Comparison of ENCODE assay signal across 11 cellular contexts in genomic region chr12:124387510-124387855, GRCh38.
DNase-seq lines count a peak whose midpoint lies in the region; ATAC-seq and TF ChIP-seq lines count a peak whose summit lies in the region.
"Had no signal": no experiment of that assay in that cellular context is flagged by ENCODE, and none has a peak within 500 bp of the region (broad histone marks: within the 10 kb centered on the region; RNA-seq: fewer than 3 reads in every experiment).

No MANE protein-coding gene starts in this region.

- intact Hi-C loops in breast epithelium (cut with DNase I; ENCODE audit: low total_unique reads): no loop called here

- peaks cover 22 to 33% (median 30%) of the 10 kb centered on the region in 3 donors for H3K4me1 Mint-ChIP-seq in T-cell

- H3K27ac ChIP-seq in HEK293 (ENCODE audit: extremely low read depth, low read depth, low read length): no peak overlapping the region
- H3K27ac ChIP-seq in breast epithelium: peak overlapping the region; percentile 88 to 95
- H3K27ac ChIP-seq in subcutaneous abdominal adipose tissue (ENCODE audit: low read depth, low read length): peak overlapping the region; percentile 52

- no peaks in the 10 kb centered on the region for H3K9me3 ChIP-seq in HEK293 (ENCODE audit: control insufficient read depth, insufficient read depth, low read depth, low read length)
- H3K9me3 ChIP-seq in breast epithelium: no peaks in the 10 kb centered on the region
- H3K9me3 ChIP-seq in subcutaneous abdominal adipose tissue (ENCODE audit: control insufficient read depth in 5 of 5, low read length in 5 of 5): no peaks in the 10 kb centered on the region

- peak overlapping the region in 1 of 3 donors; percentile 69 for H3K4me3 Mint-ChIP-seq in T-cell
- H3K4me3 Mint-ChIP-seq: activated CD4-positive, alpha-beta memory T cell treated with anti-CD3 and anti-CD28 coated beads, Interleukin-2, amount 10 ng/mL, durations not matched to agents 7 days and 5 days had no signal

- ATAC-seq in left lobe of liver (peak; percentile 57), GM18867 (IDR thresholded peaks at IDR 0.05; ENCODE audit: unreplicated experiment) (no peak), GM21786 (IDR thresholded peaks at IDR 0.05; ENCODE audit: unreplicated experiment) (no peak), T-cell (replicated peaks in 1 of 4) (no peak), GM21515 (IDR thresholded peaks at IDR 0.05; ENCODE audit: unreplicated experiment) (no peak)

- CTCF ChIA-PET in HEK293 (lab: Yijun Ruan, JAX) (no interaction called here), T-cell (lab: Charles Lee) (no interaction called here)

- TF ChIP-seq POLR2A in breast epithelium (IDR thresholded peaks at IDR 0.05): no peak

- DNase-seq in breast epithelium (ENCODE audit: low spot score in 2 of 2) (no peak), left lobe of liver (ENCODE audit: low spot score) (peak; percentile 86), T-cell (no peak)
- DNase-seq: activated CD4-positive, alpha-beta memory T cell treated with anti-CD3 and anti-CD28 coated beads, Interleukin-2, amount 10 ng/mL, durations not matched to agents 7 days and 5 days; stimulated activated CD4-positive, alpha-beta T cell treated with anti-CD3 and anti-CD28 coated beads, Interleukin-15, amount 100 ng/mL, for 24 hours had no signal

- no peak overlapping the region for H3K9ac ChIP-seq in subcutaneous abdominal adipose tissue (ENCODE audit: low read length in 5 of 5)

- H3K4me3 ChIP-seq in HEK293 (ENCODE audit: low read depth, low read length): no peak overlapping the region
- H3K4me3 ChIP-seq in breast epithelium: peak overlapping the region; percentile 56 to 77 (median 61)
- peak overlapping the region in 2 of 5 donors; percentile 16 to 63 for H3K4me3 ChIP-seq in subcutaneous abdominal adipose tissue (ENCODE audit: low read depth in 1 of 5, low read length in 5 of 5)

- H3K4me1 ChIP-seq in HEK293 (ENCODE audit: control insufficient read depth, insufficient read depth, low read length) (peaks cover 2% of the 10 kb centered on the region; the same call in 1 of the 2 replicates), breast epithelium (peaks cover 2 to 13% of the 10 kb centered on the region in 2 donors), subcutaneous abdominal adipose tissue (ENCODE audit: control insufficient read depth in 5 of 5, insufficient read depth in 5 of 5, low read length in 5 of 5) (peaks cover 9 to 82% (median 73%) of the 10 kb centered on the region in 5 donors)

- H3K36me3 ChIP-seq in HEK293 (ENCODE audit: control insufficient read depth in 2 of 2, insufficient read depth in 1 of 2, low read length in 2 of 2) (peaks cover 0 to 37% of the 10 kb centered on the region in 2 experiments; a peak in 1 of 3 replicates), breast epithelium (no peaks in the 10 kb centered on the region), subcutaneous abdominal adipose tissue (ENCODE audit: control insufficient read depth in 5 of 5, insufficient read depth in 5 of 5, low read length in 5 of 5) (peaks cover 0 to 42% (median 26%) of the 10 kb centered on the region in 5 donors)

- H3K27me3 ChIP-seq in breast epithelium: no peaks in the 10 kb centered on the region
- H3K27me3 ChIP-seq in subcutaneous abdominal adipose tissue (ENCODE audit: control insufficient read depth in 5 of 5, insufficient read depth in 4 of 5, low read length in 5 of 5): no peaks in the 10 kb centered on the region

- H3K9me3 Mint-ChIP-seq in T-cell: no peaks in the 10 kb centered on the region
- H3K9me3 Mint-ChIP-seq: activated CD4-positive, alpha-beta memory T cell treated with anti-CD3 and anti-CD28 coated beads, Interleukin-2, amount 10 ng/mL, durations not matched to agents 7 days and 5 days; brain had no signal

- H3K27ac Mint-ChIP-seq in T-cell: no peak overlapping the region
- H3K27ac Mint-ChIP-seq: activated CD4-positive, alpha-beta memory T cell treated with anti-CD3 and anti-CD28 coated beads, Interleukin-2, amount 10 ng/mL, durations not matched to agents 7 days and 5 days had no signal

- POLR2A ChIA-PET in HEK293 (lab: Yijun Ruan, JAX) (no interaction called here), T-cell (lab: Charles Lee) (no interaction called here)

- peaks cover 3% of the 10 kb centered on the region for H3K36me3 Mint-ChIP-seq in T-cell

- H3K27me3 Mint-ChIP-seq in T-cell: no peaks in the 10 kb centered on the region
- H3K27me3 Mint-ChIP-seq: activated CD4-positive, alpha-beta memory T cell treated with anti-CD3 and anti-CD28 coated beads, Interleukin-2, amount 10 ng/mL, durations not matched to agents 7 days and 5 days; brain had no signal

- TF ChIP-seq CTCF in HEK293 (tag by site-specific recombination; IDR thresholded peaks at IDR 0.05): no peak
- TF ChIP-seq CTCF in breast epithelium (IDR thresholded peaks at IDR 0.05): no peak

TF ChIP-seq in HEK293, 187 proteins besides CTCF, POLR2A, EP300 and RAD21:
- TF ChIP-seq ZNF830 (tag by site-specific recombination; IDR thresholded peaks at IDR 0.05; ENCODE audit: low read depth) (no peak), EGR2 (tag by site-specific recombination; IDR thresholded peaks at IDR 0.05; ENCODE audit: low read depth) (peak; percentile 12; the same call in 1 of the 2 replicates), SCRT2 (tag by site-specific recombination; IDR thresholded peaks at IDR 0.05) (peak; percentile 25; the same call in 1 of the 2 replicates), OSR2 (tag by site-specific recombination; IDR thresholded peaks at IDR 0.05) (no peak)
